Comparison of ENCODE assay signal across 8 cellular contexts in genomic region chr22:39960791-39961746, GRCh38. TPM values are rescaled to one million over a fixed set of nuclear protein-coding genes. Genes with fewer than 3 reads are reported as not detected.
DNase-seq lines count a peak whose midpoint lies in the region; ATAC-seq and TF ChIP-seq lines count a peak whose summit lies in the region.

No MANE protein-coding gene starts in this region.

- peak overlapping the region; percentile 67 for H4K91ac ChIP-seq in mesenchymal stem cell (ENCODE audit: low read length)

- H3K18ac ChIP-seq in mesenchymal stem cell (ENCODE audit: low read depth in 1 of 2, low read length in 2 of 2) = peak overlapping the region; percentile 31 to 60

- H3K27ac Mint-ChIP-seq in Calu3 (ENCODE audit: unreplicated experiment) = no peak overlapping the region
- no peak overlapping the region for H3K27ac Mint-ChIP-seq in type B pancreatic cell

- H3K36me3 ChIP-seq in mesenchymal stem cell (ENCODE audit: control insufficient read depth in 1 of 2, insufficient read depth in 2 of 2, low read depth in 1 of 2, low read length in 2 of 2) (no peaks in the 10 kb centered on the region), ovary (no peaks in the 10 kb centered on the region)

- H3K79me1 ChIP-seq in mesenchymal stem cell (replicated peaks; ENCODE audit: low read length, poor library complexity, severe bottlenecking) = no peaks in the 10 kb centered on the region

- BruUV-seq in Calu3 (replicated peaks; lab: Mats Ljungman, UMichigan) = no TSS peak

- 29% methylated on average over 7 of the region's 13 CpGs for WGBS in mesenchymal stem cell
- WGBS in ovary, 3 donors = 52 to 54% (median 53%) methylated on average over 13 of the region's 13 CpGs

- peak; percentile 72 for ATAC-seq in HG02571 (IDR thresholded peaks at IDR 0.05; ENCODE audit: unreplicated experiment)

- intact Hi-C loops in Calu3 (cut with micrococcal nuclease; ENCODE audit: unreplicated experiment) (no loop called here), ovary (cut with DNase I) (no loop called here)

- no peak overlapping the region for H3K4ac ChIP-seq in mesenchymal stem cell (ENCODE audit: low read depth in 1 of 2, low read length in 2 of 2)

- no peak overlapping the region for H2BK15ac ChIP-seq in mesenchymal stem cell (ENCODE audit: low read depth, poor library complexity, severe bottlenecking)

- H3K27me3 Mint-ChIP-seq in Calu3 (ENCODE audit: unreplicated experiment) (peaks cover 55% of the 10 kb centered on the region), type B pancreatic cell (peaks cover 13% of the 10 kb centered on the region)

- peak overlapping the region; percentile 48 for H2BK5ac ChIP-seq in mesenchymal stem cell (ENCODE audit: low read depth, low read length, poor library complexity, severe bottlenecking)

- H4K8ac ChIP-seq in mesenchymal stem cell (ENCODE audit: low read length) = peak overlapping the region; percentile 58

- H3K4me3 ChIP-seq in GM12864 (ENCODE audit: low read depth, low read length) = no peak overlapping the region
- H3K4me3 ChIP-seq in mesenchymal stem cell (ENCODE audit: insufficient read depth in 1 of 2, low read depth in 1 of 2, low read length in 2 of 2) = no peak overlapping the region
- H3K4me3 ChIP-seq in ovary = no peak overlapping the region

- H3K9ac ChIP-seq in mesenchymal stem cell (ENCODE audit: low read length) = peak overlapping the region; percentile 21

- no peak overlapping the region for H3K23ac ChIP-seq in mesenchymal stem cell (ENCODE audit: low read length in 2 of 2)

- H3K4me1 Mint-ChIP-seq in Calu3 (ENCODE audit: low read depth, unreplicated experiment) (peaks cover 12% of the 10 kb centered on the region), type B pancreatic cell (ENCODE audit: unreplicated experiment) (peaks cover 21% of the 10 kb centered on the region)

- H2BK12ac ChIP-seq in mesenchymal stem cell (ENCODE audit: low read length in 2 of 2) = peak overlapping the region in 1 of 2 experiments; percentile 62

- H3K9me3 ChIP-seq in mesenchymal stem cell (ENCODE audit: control insufficient read depth, low read length) (no peaks in the 10 kb centered on the region), ovary (no peaks in the 10 kb centered on the region)

- H3K36me3 Mint-ChIP-seq in Calu3 (ENCODE audit: insufficient read depth, unreplicated experiment) (peaks cover 5% of the 10 kb centered on the region), type B pancreatic cell (no peaks in the 10 kb centered on the region)

- CTCF ChIA-PET in Calu3 (lab: Charles Lee) = interaction anchor here (0.7 kb wide), 1 partner anchor 10 kb away, joined by 3 read pairs; no protein-coding TSS in a partner anchor

- no peak for TF ChIP-seq CTCF in GM12864 (IDR thresholded peaks at IDR 0.05; ENCODE audit: low read depth, low read length, missing control alignments)
- TF ChIP-seq CTCF in Calu3 (IDR thresholded peaks at IDR 0.05; ENCODE audit: unreplicated experiment) = no peak
- TF ChIP-seq CTCF in ovary (IDR thresholded peaks at IDR 0.05) = no peak
- no peak for TF ChIP-seq CTCF in type B pancreatic cell (conservative IDR thresholded peaks at IDR 0.05)

- no peak overlapping the region for H2AFZ ChIP-seq in mesenchymal stem cell (ENCODE audit: low read depth, low read length)

- DNase-seq in GM12864 (ENCODE audit: low read depth) = peak; percentile 93
- peak; percentile 98 for DNase-seq in NOMO-1 treated with DMSO at 0.1 percent for 48 hours (lab: John Stamatoyannopoulos, UW; ENCODE audit: unreplicated experiment)
- DNase-seq in activated T-helper 1 cell treated with anti-CD3 and anti-CD28 coated beads, Interleukin-2, amount 50 U/mL, for 16 hours (ENCODE audit: low read depth in 1 of 2, low spot score in 1 of 2) = peak; percentile 22 to 48
- peak; percentile 98 for DNase-seq in mesenchymal stem cell
- no peak for DNase-seq in Calu3
- no peak for DNase-seq in ovary
- no peak for DNase-seq in type B pancreatic cell (ENCODE audit: extremely low spot score, unreplicated experiment)

- H2BK120ac ChIP-seq in mesenchymal stem cell (ENCODE audit: low read depth, low read length) = no peak overlapping the region

- TF ChIP-seq EP300 in ovary (IDR thresholded peaks at IDR 0.05) = no peak

- no peak for TF ChIP-seq POLR2A in ovary (IDR thresholded peaks at IDR 0.05)

- H3K14ac ChIP-seq in mesenchymal stem cell (ENCODE audit: low read length in 2 of 2) = no peak overlapping the region

- peak overlapping the region; percentile 74 for H2AK5ac ChIP-seq in mesenchymal stem cell (ENCODE audit: low read length, severe bottlenecking)

- H3K4me1 ChIP-seq in mesenchymal stem cell (ENCODE audit: control insufficient read depth, insufficient read depth, low read depth, low read length) = peaks cover 23% of the 10 kb centered on the region
- H3K4me1 ChIP-seq in ovary (ENCODE audit: insufficient read depth) = no peaks in the 10 kb centered on the region

- H3K9me3 Mint-ChIP-seq in Calu3 (ENCODE audit: low read depth, unreplicated experiment) = no peaks in the 10 kb centered on the region
- H3K9me3 Mint-ChIP-seq in type B pancreatic cell = no peaks in the 10 kb centered on the region

- H3K27me3 ChIP-seq in mesenchymal stem cell (ENCODE audit: control insufficient read depth in 1 of 2, insufficient read depth in 1 of 2, low read length in 2 of 2) = peaks cover 0 to 42% of the 10 kb centered on the region in 2 experiments
- no peaks in the 10 kb centered on the region for H3K27me3 ChIP-seq in ovary

- H3K27ac ChIP-seq in mesenchymal stem cell (ENCODE audit: low read length, poor library complexity, severe bottlenecking) = peak overlapping the region; percentile 90
- no peak overlapping the region for H3K27ac ChIP-seq in ovary

- peak overlapping the region; percentile 10 for H3K4me2 ChIP-seq in mesenchymal stem cell (ENCODE audit: low read length, poor library complexity, severe bottlenecking)

- H3K4me3 Mint-ChIP-seq in Calu3 (ENCODE audit: low read depth, unreplicated experiment) (no peak overlapping the region), type B pancreatic cell (no peak overlapping the region)

RNA-seq across cellular contexts. Expression of gene TMA7B, which starts 0.9 kb away (rescaled TPM):
- not detected for polyA plus RNA-seq in mesenchymal stem cell (2013, experiment 1 of 2)
- not detected for polyA plus RNA-seq in mesenchymal stem cell (2013, experiment 2 of 2)
- total RNA-seq in Calu3 (2022) (not detected in 2 replicates), ovary (not detected), type B pancreatic cell (ENCODE audit: low replicate concordance) (not detected in 2 replicates)
- polyA plus RNA-seq in ovary = not detected

RNA-seq across cellular contexts. Expression of gene FAM83F, which starts 33.7 kb away (rescaled TPM):
- 0.06 TPM for polyA plus RNA-seq in mesenchymal stem cell (2013, experiment 1 of 2)
- polyA plus RNA-seq in mesenchymal stem cell (2013, experiment 2 of 2) = 0.05 TPM
- total RNA-seq in Calu3 (2022) = 21.0 and 21.9 TPM in 2 replicates
- total RNA-seq in ovary = 1 to 10 TPM in 4 of 7 donors, under 1 TPM in 3; 0.20 to 3.4 (median 1.7) TPM
- under 1 TPM; 0.12 to 0.51 TPM for polyA plus RNA-seq in ovary
- total RNA-seq in type B pancreatic cell (ENCODE audit: low replicate concordance) = 12.4 and 37.5 TPM in 2 replicates

Comparison
In these comparisons a context has a peak if more than half of its experiments do, and no peak if none do; other contexts are left out.
1. DNase-seq: peak in GM12864 (single experiment), NOMO-1 treated with DMSO at 0.1 percent for 48 hours (single experiment), activated T-helper 1 cell treated with anti-CD3 and anti-CD28 coated beads, Interleukin-2, amount 50 U/mL, for 16 hours (2 of 2) and mesenchymal stem cell (single experiment); none in Calu3 (single experiment), ovary (0 of 5) and type B pancreatic cell (single experiment).